8 cellular contexts compared by ENCODE assay signal in genomic region chr19:37227996-37228395, GRCh38. TPM values are rescaled to one million over a fixed set of nuclear protein-coding genes. Genes with fewer than 3 reads are reported as not detected.
DNase-seq lines count a peak whose midpoint lies in the region; ATAC-seq and TF ChIP-seq lines count a peak whose summit lies in the region.

No MANE protein-coding gene starts in this region.

- TF ChIP-seq CTCF in right atrium auricular region (IDR thresholded peaks at IDR 0.05) (peak; percentile 25 to 68), SU-DHL-6 (IDR thresholded peaks at IDR 0.05; ENCODE audit: insufficient read depth, low read length, poor library complexity, severe bottlenecking) (peak; percentile 45), fibroblast of mammary gland (conservative IDR thresholded peaks at IDR 0.05; ENCODE audit: control insufficient read depth, insufficient read depth, low read depth, low read length) (peak; percentile 53), upper lobe of left lung (IDR thresholded peaks at IDR 0.05) (peak in 4 of 6 experiments; percentile 8 to 33 (median 22))

- 0 out of 2 replicates have a peak, but pooled peaks cover 4% of the 10 kb centered on the region for H3K79me2 ChIP-seq in SU-DHL-6 (ENCODE audit: insufficient read depth, low read length)

- H3K4me3 ChIP-seq in right atrium auricular region (no peak overlapping the region), SU-DHL-6 (ENCODE audit: insufficient read depth, low read length, poor library complexity, severe bottlenecking) (no peak overlapping the region), fibroblast of mammary gland (ENCODE audit: control insufficient read depth, low read depth, low read length) (no peak overlapping the region), upper lobe of left lung (no peak overlapping the region)

- H3K9me3 ChIP-seq in right atrium auricular region (peaks cover 0 to 18% of the 10 kb centered on the region in 2 donors), SU-DHL-6 (ENCODE audit: insufficient read depth, low read length) (no peaks in the 10 kb centered on the region), upper lobe of left lung (peaks cover 6 to 68% (median 57%) of the 10 kb centered on the region in 4 donors), T-helper 17 cell (ENCODE audit: control insufficient read depth, low read length, poor library complexity, severe bottlenecking) (peaks cover 32% of the 10 kb centered on the region)

- H3K27me3 ChIP-seq in right atrium auricular region (no peaks in the 10 kb centered on the region), SU-DHL-6 (ENCODE audit: low read length) (no peaks in the 10 kb centered on the region), upper lobe of left lung (no peaks in the 10 kb centered on the region)

- no peak overlapping the region for H2AFZ ChIP-seq in SU-DHL-6 (ENCODE audit: low read depth, low read length, severe bottlenecking)

- peaks cover 80% of the 10 kb centered on the region for H3K36me3 ChIP-seq in right atrium auricular region
- peaks cover 54% of the 10 kb centered on the region for H3K36me3 ChIP-seq in SU-DHL-6 (ENCODE audit: low read length)
- peaks cover 24 to 81% (median 59%) of the 10 kb centered on the region in 4 donors for H3K36me3 ChIP-seq in upper lobe of left lung

- no peak overlapping the region for H3K4me3 Mint-ChIP-seq in T-helper 17 cell

- no peak overlapping the region for H3K27ac Mint-ChIP-seq in T-helper 17 cell

- no peaks in the 10 kb centered on the region for H3K4me1 ChIP-seq in right atrium auricular region
- no peaks in the 10 kb centered on the region for H3K4me1 ChIP-seq in upper lobe of left lung

- no peak overlapping the region for H3K27ac ChIP-seq in right atrium auricular region
- no peak overlapping the region for H3K27ac ChIP-seq in SU-DHL-6 (ENCODE audit: low read depth, low read length)
- H3K27ac ChIP-seq in upper lobe of left lung = no peak overlapping the region

- DNase-seq in right atrium auricular region (ENCODE audit: low spot score) (no peak), left ventricle myocardium superior (no peak), fibroblast of mammary gland (ENCODE audit: low read depth) (peak; percentile 13), upper lobe of left lung (no peak), T-helper 17 cell (no peak)

- WGBS in upper lobe of left lung, 2 donors = 73 to 82% methylated on average over 12 of the region's 12 CpGs

- no peak for TF ChIP-seq EP300 in upper lobe of left lung (IDR thresholded peaks at IDR 0.05)

- no peak overlapping the region for H3K4me2 ChIP-seq in SU-DHL-6 (ENCODE audit: low read depth, low read length, poor library complexity, severe bottlenecking)

- H3F3A ChIP-seq in SU-DHL-6 (ENCODE audit: insufficient read depth) = no peaks in the 10 kb centered on the region

- no peak overlapping the region for H3K9ac ChIP-seq in SU-DHL-6 (ENCODE audit: low read length)

- no peaks in the 10 kb centered on the region for H3K4me1 Mint-ChIP-seq in T-helper 17 cell

- no peaks in the 10 kb centered on the region for H3K9me2 ChIP-seq in SU-DHL-6 (replicated peaks; ENCODE audit: insufficient read depth, low read length)

- TF ChIP-seq POLR2A in upper lobe of left lung (IDR thresholded peaks at IDR 0.05) = no peak

- H4K20me1 ChIP-seq in SU-DHL-6 (ENCODE audit: low read depth, low read length) = no peaks in the 10 kb centered on the region

- H3K36me3 Mint-ChIP-seq in T-helper 17 cell (ENCODE audit: low read depth) = peaks cover 14% of the 10 kb centered on the region

- H3K27me3 Mint-ChIP-seq in T-helper 17 cell = no peaks in the 10 kb centered on the region

- intact Hi-C loops in left ventricle myocardium superior (cut with micrococcal nuclease) = no loop called here

- ATAC-seq in left ventricle myocardium superior (no peak), upper lobe of left lung (ENCODE audit: low FRiP score in 2 of 2) (no peak), HG03280 (IDR thresholded peaks at IDR 0.05; ENCODE audit: unreplicated experiment) (no peak), HG02840 (IDR thresholded peaks at IDR 0.05; ENCODE audit: low FRiP score, unreplicated experiment) (no peak), T-helper 17 cell (no peak)

RNA-seq across cellular contexts. Expression of gene ZNF383, which starts 10.0 kb away (rescaled TPM):
- total RNA-seq in right atrium auricular region (1 to 10 TPM; 5.3 to 8.3 TPM), left ventricle myocardium superior (9.3 TPM), upper lobe of left lung (1 to 10 TPM; 4.6 to 9.6 (median 8.0) TPM), T-helper 17 cell (10 to 100 TPM; 11.5 to 15.2 TPM)

RNA-seq across cellular contexts. Expression of gene ZNF585B, which starts 17.7 kb away (rescaled TPM):
- 1 to 10 TPM; 6.3 to 7.6 TPM for total RNA-seq in right atrium auricular region
- total RNA-seq in left ventricle myocardium superior = 10.8 TPM
- total RNA-seq in upper lobe of left lung = 10 to 100 TPM in 5 of 6 donors, 1 to 10 TPM in 1; 7.4 to 43.0 (median 12.2) TPM
- total RNA-seq in T-helper 17 cell = 10 to 100 TPM in 1 of 2 donors, 1 to 10 TPM in 1; 9.7 to 10.4 TPM

RNA-seq across cellular contexts. Expression of gene ZNF585A, which starts 55.5 kb away (rescaled TPM):
- total RNA-seq in right atrium auricular region (1 to 10 TPM; 7.0 to 9.6 TPM), left ventricle myocardium superior (12.3 TPM), upper lobe of left lung (10 to 100 TPM in 1 of 6 donors, 1 to 10 TPM in 5; 2.8 to 10.9 (median 6.8) TPM), T-helper 17 cell (1 to 10 TPM; 8.8 to 9.1 TPM)
